ENCODE assay signal across 29 cellular contexts in genomic region chr1:81894867-81895266, GRCh38.
DNase-seq lines count a peak whose midpoint lies in the region; ATAC-seq, FAIRE-seq and TF ChIP-seq lines count a peak whose summit lies in the region.
"Had no signal": no experiment of that assay in that cellular context is flagged by ENCODE, and none has a peak within 500 bp of the region (broad histone marks: within the 10 kb centered on the region; RNA-seq: fewer than 3 reads in every experiment).

No MANE protein-coding gene starts in this region.

- no peaks in the 10 kb centered on the region for H4K20me1 ChIP-seq in astrocyte (ENCODE audit: insufficient read depth, low read length)

- H3K36me3 Mint-ChIP-seq in astrocyte (ENCODE audit: low read depth, unreplicated experiment) (peaks cover 2% of the 10 kb centered on the region), nephron progenitor cell (ENCODE audit: low read depth) (peaks cover 21% of the 10 kb centered on the region)

- H3K4me1 Mint-ChIP-seq in astrocyte (ENCODE audit: low read depth, unreplicated experiment) (peaks cover 22% of the 10 kb centered on the region), nephron progenitor cell (peaks cover 50% of the 10 kb centered on the region)

- no peak overlapping the region for H3K27ac ChIP-seq in astrocyte (ENCODE audit: low read depth, low read length)
- H3K27ac ChIP-seq in Peyer's patch = no peak overlapping the region
- H3K27ac ChIP-seq: esophagus squamous epithelium, gastrocnemius medialis, hepatocyte, thyroid gland had no signal

- H3K9ac ChIP-seq in astrocyte (ENCODE audit: low read length) = no peak overlapping the region

- H3K27ac Mint-ChIP-seq in astrocyte (ENCODE audit: unreplicated experiment) (no peak overlapping the region), nephron progenitor cell (peak overlapping the region; percentile 83)
- H3K27ac Mint-ChIP-seq: activated T-cell treated with anti-CD3 and anti-CD28 coated beads, Interleukin-2, amount 50 U/mL, for 24 hours; endodermal cell had no signal

- no peak overlapping the region for H3K4me2 ChIP-seq in astrocyte (ENCODE audit: low read length)
- H3K4me2 ChIP-seq: hepatocyte had no signal

- DNase-seq in astrocyte (ENCODE audit: low read depth) (peak; percentile 29), nephron progenitor cell (no peak), Peyer's patch (no peak), NCI-H2227 treated with DMSO at 0.1 percent for 48 hours (lab: John Stamatoyannopoulos, UW) (no peak), Right ventricle myocardium inferior (ENCODE audit: missing footprints) (no peak)
- DNase-seq: activated CD4-positive, alpha-beta T cell treated with anti-CD3 and anti-CD28 coated beads for 4 hours; activated gamma-delta T cell treated with Interleukin-2 at 50 U/mL for 16 hours; activated T-cell treated with anti-CD3 and anti-CD28 coated beads, Interleukin-2, amount 50 U/mL, for 24 hours; C1 segment of cervical spinal cord; Calu3; endodermal cell; esophagus squamous epithelium; gastrocnemius medialis; left ventricle myocardium superior; MG63; NCI-H1436; NCI-H2107; NCI-H510A; posterior cingulate gyrus; RPMI8226; stimulated activated naive CD8-positive, alpha-beta T cell treated with anti-CD3 and anti-CD28 coated beads, Interleukin-15, Interleukin-2, amounts not matched to agents 100 U/mL and 50 U/mL, for 24 hours; thyroid gland had no signal

- intact Hi-C loops in Right ventricle myocardium inferior (cut with DNase I) = no loop called here

- no peak overlapping the region for H2AFZ ChIP-seq in astrocyte (ENCODE audit: low read depth, low read length)
- H2AFZ ChIP-seq: hepatocyte had no signal

- H3K27me3 ChIP-seq in astrocyte (ENCODE audit: insufficient read depth, low read length) = no peaks in the 10 kb centered on the region
- H3K27me3 ChIP-seq in Peyer's patch = no peaks in the 10 kb centered on the region
- H3K27me3 ChIP-seq: esophagus squamous epithelium, gastrocnemius medialis, hepatocyte, MG63, thyroid gland had no signal

- H3K36me3 ChIP-seq in astrocyte (ENCODE audit: insufficient read depth, low read length) = no peaks in the 10 kb centered on the region
- no peaks in the 10 kb centered on the region for H3K36me3 ChIP-seq in Peyer's patch
- H3K36me3 ChIP-seq: esophagus squamous epithelium, gastrocnemius medialis, MG63, thyroid gland had no signal

- no peaks in the 10 kb centered on the region for H3K9me3 ChIP-seq in astrocyte (ENCODE audit: insufficient read depth, low read depth, low read length)
- H3K9me3 ChIP-seq in Peyer's patch = no peaks in the 10 kb centered on the region
- H3K9me3 ChIP-seq: esophagus squamous epithelium, gastrocnemius medialis, MG63, thyroid gland had no signal

- H3K4me1 ChIP-seq in astrocyte (ENCODE audit: insufficient read depth, low read length) (no peaks in the 10 kb centered on the region), Peyer's patch (no peaks in the 10 kb centered on the region)
- H3K4me1 ChIP-seq: esophagus squamous epithelium had no signal

- H3K27me3 Mint-ChIP-seq in astrocyte (ENCODE audit: low read depth, unreplicated experiment) (no peaks in the 10 kb centered on the region), nephron progenitor cell (ENCODE audit: low read depth, poor library complexity) (no peaks in the 10 kb centered on the region)
- H3K27me3 Mint-ChIP-seq: activated T-cell treated with anti-CD3 and anti-CD28 coated beads, Interleukin-2, amount 50 U/mL, for 24 hours had no signal

- H3K4me3 ChIP-seq in astrocyte (ENCODE audit: insufficient read depth, low read depth, low read length) = no peak overlapping the region
- H3K4me3 ChIP-seq in Peyer's patch = no peak overlapping the region
- H3K4me3 ChIP-seq: esophagus squamous epithelium, gastrocnemius medialis, hepatocyte, MG63, thyroid gland had no signal

- FAIRE-seq in astrocyte (lab: Jason Lieb, UNC) = no peak
- FAIRE-seq: colon, H54 had no signal

- ATAC-seq in GM19463 (IDR thresholded peaks at IDR 0.05; ENCODE audit: unreplicated experiment) = peak; percentile 79
- ATAC-seq in HG03432 (IDR thresholded peaks at IDR 0.05; ENCODE audit: unreplicated experiment) = peak; percentile 60
- ATAC-seq in Right ventricle myocardium inferior = no peak
- ATAC-seq: gastrocnemius medialis; left ventricle myocardium superior; sciatic nerve; stimulated activated naive CD8-positive, alpha-beta T cell treated with anti-CD3 and anti-CD28 coated beads, Interleukin-15, Interleukin-2, amounts not matched to agents 100 U/mL and 50 U/mL, for 24 hours had no signal

- no peak for TF ChIP-seq POLR2A in Peyer's patch (IDR thresholded peaks at IDR 0.05)

- TF ChIP-seq CTCF in astrocyte (IDR thresholded peaks at IDR 0.05; ENCODE audit: insufficient read depth, low read depth, low read length) = no peak
- no peak for TF ChIP-seq CTCF in nephron progenitor cell (IDR thresholded peaks at IDR 0.05)
- TF ChIP-seq CTCF in Peyer's patch (IDR thresholded peaks at IDR 0.05) = no peak

- no peaks in the 10 kb centered on the region for H3K79me2 ChIP-seq in astrocyte (ENCODE audit: insufficient read depth, low read length)

- no peak overlapping the region for H3K4me3 Mint-ChIP-seq in astrocyte (ENCODE audit: unreplicated experiment)
- H3K4me3 Mint-ChIP-seq in nephron progenitor cell = no peak overlapping the region
- H3K4me3 Mint-ChIP-seq: activated T-cell treated with anti-CD3 and anti-CD28 coated beads, Interleukin-2, amount 50 U/mL, for 24 hours; endodermal cell; neural crest cell had no signal

- H3K9me3 Mint-ChIP-seq in astrocyte (ENCODE audit: unreplicated experiment) (no peaks in the 10 kb centered on the region), nephron progenitor cell (no peaks in the 10 kb centered on the region)
- H3K9me3 Mint-ChIP-seq: activated T-cell treated with anti-CD3 and anti-CD28 coated beads, Interleukin-2, amount 50 U/mL, for 24 hours; endodermal cell; neural crest cell had no signal
